ENCODE assay signal across 8 cellular contexts in genomic region chr19:44356383-44357111, GRCh38. TPM values are rescaled to one million over a fixed set of nuclear protein-coding genes. Genes with fewer than 3 reads are reported as not detected.
DNase-seq lines count a peak whose midpoint lies in the region; ATAC-seq and TF ChIP-seq lines count a peak whose summit lies in the region.

Gene ZNF112, minus strand, starts transcription at chr19:44356680. Its CDS starts 16,141 bp downstream, at chr19:44340539.

- intact Hi-C loops in activated CD8-positive, alpha-beta T cell treated with anti-CD3 and anti-CD28 coated beads for 36 hours (cut with micrococcal nuclease), result no loop called here
- intact Hi-C loops in transverse colon (cut with DNase I; ENCODE audit: low total_unique reads), result no loop called here

- in situ Hi-C loops in transverse colon (cut with MboI; ENCODE audit: low pct_ligation_motif_present in 1 of 4, low pct_unique_long_range_greater_than_20kb in 1 of 4, low sequenced_read_pairs in 3 of 4), result no loop called here

- no peaks in the 10 kb centered on the region for H3K27me3 ChIP-seq in GM06990 (replicated peaks; ENCODE audit: control insufficient read depth, insufficient read depth, low read length)
- H3K27me3 ChIP-seq in transverse colon, result no peaks in the 10 kb centered on the region

- no peak for TF ChIP-seq CTCF in GM06990 (IDR thresholded peaks at IDR 0.05; ENCODE audit: insufficient read depth, low read length, poor library complexity, severe bottlenecking)
- no peak for TF ChIP-seq CTCF in activated CD8-positive, alpha-beta T cell treated with anti-CD3 and anti-CD28 coated beads for 36 hours (IDR thresholded peaks at IDR 0.05)
- no peak for TF ChIP-seq CTCF in foreskin fibroblast (IDR thresholded peaks at IDR 0.05; ENCODE audit: low read depth, low read length)
- TF ChIP-seq CTCF in transverse colon (IDR thresholded peaks at IDR 0.05), result no peak

- peaks cover 16% of the 10 kb centered on the region for H3K36me3 Mint-ChIP-seq in activated CD8-positive, alpha-beta T cell treated with anti-CD3 and anti-CD28 coated beads for 36 hours (ENCODE audit: low read depth)

- H3K4me3 Mint-ChIP-seq in activated CD8-positive, alpha-beta T cell treated with anti-CD3 and anti-CD28 coated beads for 36 hours, result peak within 1 kb of the TSS; percentile 48

- ATAC-seq in activated CD8-positive, alpha-beta T cell treated with anti-CD3 and anti-CD28 coated beads for 36 hours, result no peak
- ATAC-seq in GM19351 (IDR thresholded peaks at IDR 0.05; ENCODE audit: unreplicated experiment), result no peak
- no peak for ATAC-seq in GM21381 (IDR thresholded peaks at IDR 0.05; ENCODE audit: unreplicated experiment)

- peaks cover 38% of the 10 kb centered on the region for H3K9me3 Mint-ChIP-seq in activated CD8-positive, alpha-beta T cell treated with anti-CD3 and anti-CD28 coated beads for 36 hours

- DNase-seq in GM06990 (ENCODE audit: extremely low read depth, insufficient read length) (peak; percentile 14), NCI-H2081 (lab: John Stamatoyannopoulos, UW) (peak; percentile 92 to 98), foreskin fibroblast (peak; percentile 86 to 95), myocyte (ENCODE audit: low read depth) (peak; percentile 97), transverse colon (peak; percentile 90)
- DNase-seq in activated CD8-positive, alpha-beta T cell treated with anti-CD3 and anti-CD28 coated beads for 36 hours, result peak; percentile 32

- H3K27ac ChIP-seq in transverse colon, result peak within 1 kb of the TSS; percentile 7 to 70 (median 47)

- WGBS in transverse colon (ENCODE audit: low coverage in 1 of 2), 2 donors, result 0 to 5% methylated on average over 1 to 25 of the region's 38 CpGs

- H3K27me3 Mint-ChIP-seq in activated CD8-positive, alpha-beta T cell treated with anti-CD3 and anti-CD28 coated beads for 36 hours, result peaks cover 4% of the 10 kb centered on the region

- H3K36me3 ChIP-seq in GM06990 (ENCODE audit: control insufficient read depth, insufficient read depth, low read length) (no peaks in the 10 kb centered on the region), transverse colon (peaks cover 0 to 4% (median 0%) of the 10 kb centered on the region in 4 donors)

- H3K4me1 ChIP-seq in transverse colon, result peaks cover 3 to 12% (median 4%) of the 10 kb centered on the region in 4 donors

- peaks cover 2% of the 10 kb centered on the region for H3K4me1 Mint-ChIP-seq in activated CD8-positive, alpha-beta T cell treated with anti-CD3 and anti-CD28 coated beads for 36 hours (ENCODE audit: low read depth)

- POLR2A ChIA-PET in activated CD8-positive, alpha-beta T cell treated with anti-CD3 and anti-CD28 coated beads for 36 hours (lab: Charles Lee), result interaction anchor here (1.0 kb wide), 1 partner anchor 139 kb away, joined by 3 read pairs; no protein-coding TSS in a partner anchor

- H3K27ac Mint-ChIP-seq in activated CD8-positive, alpha-beta T cell treated with anti-CD3 and anti-CD28 coated beads for 36 hours, result no peak within 1 kb of the TSS

- peak; percentile 58 for TF ChIP-seq POLR2A in transverse colon (IDR thresholded peaks at IDR 0.05)

- H3K4me3 ChIP-seq in GM06990 (replicated peaks; ENCODE audit: low read depth, low read length) (no peak within 1 kb of the TSS), foreskin fibroblast (ENCODE audit: low read depth in 1 of 2, low read length in 2 of 2) (peak within 1 kb of the TSS; percentile 54 to 76), transverse colon (peak within 1 kb of the TSS; percentile 28 to 59 (median 42))

- CTCF ChIA-PET in activated CD8-positive, alpha-beta T cell treated with anti-CD3 and anti-CD28 coated beads for 36 hours (lab: Charles Lee), result no interaction called here

- peaks cover 16 to 24% of the 10 kb centered on the region in 2 donors for H3K9me3 ChIP-seq in transverse colon

- TF ChIP-seq EP300 in transverse colon (IDR thresholded peaks at IDR 0.05; ENCODE audit: low read depth), result no peak

RNA-seq across cellular contexts. Expression of gene ZNF112, which starts in this region (rescaled TPM):
- under 1 TPM in 1 of 2 experiments, not detected in 1; 0.11 TPM for total RNA-seq in activated CD8-positive, alpha-beta T cell treated with anti-CD3 and anti-CD28 coated beads for 36 hours
- total RNA-seq in myocyte (8.0 and 14.0 TPM in 2 replicates), transverse colon (1 to 10 TPM in 3 of 4 donors, under 1 TPM in 1; 0.37 to 5.9 (median 3.2) TPM)
- 2.2 TPM for polyA plus RNA-seq in myocyte (2012)

Comparison
In these comparisons a context has a peak if more than half of its experiments do, and no peak if none do; other contexts are left out.
1. Peak in DNase-seq in activated CD8-positive, alpha-beta T cell treated with anti-CD3 and anti-CD28 coated beads for 36 hours; RNA of the gene not detected or under 1 TPM.
2. DNase-seq: peak in every context shown above with its lines; median percentile 97 in myocyte; 95 in NCI-H2081; 90 in foreskin fibroblast; 90 in transverse colon; 32 in activated CD8-positive, alpha-beta T cell treated with anti-CD3 and anti-CD28 coated beads for 36 hours; 14 in GM06990.